ENCODE assay signal across 11 cellular contexts in the genomic region with DNA sequence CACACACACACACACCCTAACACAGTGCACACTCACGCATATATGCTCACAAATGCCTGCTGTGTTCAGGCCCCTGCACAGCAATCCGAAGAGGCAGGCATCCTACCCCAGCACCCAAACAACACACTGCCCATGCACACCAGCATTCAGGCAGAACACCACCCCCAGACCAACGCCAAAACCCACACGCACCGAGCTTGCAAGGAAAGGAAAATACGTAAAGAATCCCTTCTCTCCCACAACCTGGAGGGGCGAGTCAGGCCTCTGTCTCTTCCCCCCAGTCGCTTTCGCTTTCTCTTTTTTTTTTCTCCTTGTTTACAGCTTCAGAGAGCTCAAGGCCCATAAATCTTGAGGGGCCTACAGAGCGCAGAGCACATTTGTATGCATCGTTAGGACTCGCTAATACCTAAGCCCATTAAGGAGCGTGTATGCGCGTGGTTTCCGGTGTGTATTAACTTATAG. TPM values are rescaled to one million over a fixed set of nuclear protein-coding genes. Genes with fewer than 3 reads are reported as not detected.
DNase-seq lines count a peak whose midpoint lies in the region; ATAC-seq, FAIRE-seq and TF ChIP-seq lines count a peak whose summit lies in the region.
"Not testable (repeated sequence)": the region's sequence is repeated elsewhere in the genome, so short reads cannot be mapped to it uniquely, and the experiment has no call there.
"Had no signal": no experiment of that assay in that cellular context is flagged by ENCODE, and none has a peak within 500 bp of the region (broad histone marks: within the 10 kb centered on the region; RNA-seq: fewer than 3 reads in every experiment).

No MANE protein-coding gene starts in this region.

- peak overlapping the region; percentile 71 to 89 for H3K27ac ChIP-seq in kidney (ENCODE audit: low read depth in 2 of 2, low read length in 2 of 2)

- H3K27me3 Mint-ChIP-seq in CD14-positive monocyte (ENCODE audit: low read depth in 3 of 3) (peaks cover 63 to 78% (median 68%) of the 10 kb centered on the region in 3 donors), brain (peaks cover 99% of the 10 kb centered on the region)
- not testable (repeated sequence) for H3K27me3 Mint-ChIP-seq in activated B cell treated with CpG ODN at 0.5 μM for 24 hours, progenitor cell of endocrine pancreas
- H3K27me3 Mint-ChIP-seq in activated T-helper 17 cell treated with anti-CD3 and anti-CD28 coated beads, Interleukin-2, amount 50 U/mL, for 72 hours, result peaks cover 21% of the 10 kb centered on the region

- H3K4me1 ChIP-seq in kidney (ENCODE audit: control insufficient read depth in 1 of 2, insufficient read depth in 1 of 2, low read depth in 1 of 2, low read length in 2 of 2), result not testable (repeated sequence)

- peak overlapping the region; percentile 46 to 55 for H3K4me3 ChIP-seq in kidney (ENCODE audit: low read length in 2 of 2)

- ATAC-seq in activated B cell treated with CpG ODN at 0.5 μM for 24 hours (ENCODE audit: low read depth); activated T-helper 17 cell treated with anti-CD3 and anti-CD28 coated beads, Interleukin-2, amount 50 U/mL, for 72 hours (replicated peaks); stimulated activated naive CD8-positive, alpha-beta T cell treated with anti-CD3 and anti-CD28 coated beads, Interleukin-15, Interleukin-2, amounts not matched to agents 100 U/mL and 50 U/mL, for 24 hours: not testable (repeated sequence)

- H3K36me3 ChIP-seq in kidney (ENCODE audit: control insufficient read depth in 1 of 2, insufficient read depth in 2 of 2, low read length in 2 of 2), result not testable (repeated sequence)

- H3K36me3 Mint-ChIP-seq in CD14-positive monocyte; activated B cell treated with CpG ODN at 0.5 μM for 24 hours (ENCODE audit: low read depth); activated T-helper 17 cell treated with anti-CD3 and anti-CD28 coated beads, Interleukin-2, amount 50 U/mL, for 72 hours (ENCODE audit: low read depth); brain; progenitor cell of endocrine pancreas (ENCODE audit: insufficient read depth): not testable (repeated sequence)

- POLR2A ChIA-PET in HEK293T (lab: Yijun Ruan, JAX), result not testable (repeated sequence)
- POLR2A ChIA-PET in activated B cell treated with CpG ODN at 0.5 μM for 24 hours (lab: Charles Lee), result interaction anchor here (2.3 kb wide), 1 partner anchor 28 kb away, joined by 14 read pairs; a partner anchor contains a TSS

- CTCF ChIA-PET in HEK293T (lab: Yijun Ruan, JAX); activated B cell treated with CpG ODN at 0.5 μM for 24 hours (lab: Charles Lee): not testable (repeated sequence)

- not testable (repeated sequence) for DNase-seq in CD14-positive monocyte (ENCODE audit: low spot score); HEK293T (ENCODE audit: extremely low spot score); kidney; progenitor cell of endocrine pancreas (ENCODE audit: low spot score, unreplicated experiment)
- peak; percentile 23 for DNase-seq in activated B cell treated with CpG ODN at 0.5 μM for 24 hours
- peak; percentile 13 for DNase-seq in stimulated activated naive CD8-positive, alpha-beta T cell treated with anti-CD3 and anti-CD28 coated beads, Interleukin-15, Interleukin-2, amounts not matched to agents 100 U/mL and 50 U/mL, for 24 hours

- H3K4me1 Mint-ChIP-seq in CD14-positive monocyte (peaks cover 19% of the 10 kb centered on the region), activated B cell treated with CpG ODN at 0.5 μM for 24 hours (peaks cover 20% of the 10 kb centered on the region), brain (peaks cover 39% of the 10 kb centered on the region), progenitor cell of endocrine pancreas (ENCODE audit: low read depth) (peaks cover 65% of the 10 kb centered on the region)
- H3K4me1 Mint-ChIP-seq in activated T-helper 17 cell treated with anti-CD3 and anti-CD28 coated beads, Interleukin-2, amount 50 U/mL, for 72 hours, result not testable (repeated sequence)

- H3K9me3 ChIP-seq in kidney (ENCODE audit: control insufficient read depth in 1 of 2, low read length in 2 of 2), result not testable (repeated sequence)

- not testable (repeated sequence) for H3K27ac Mint-ChIP-seq in CD14-positive monocyte
- H3K27ac Mint-ChIP-seq in activated B cell treated with CpG ODN at 0.5 μM for 24 hours, result peak overlapping the region; percentile 91
- H3K27ac Mint-ChIP-seq in activated T-helper 17 cell treated with anti-CD3 and anti-CD28 coated beads, Interleukin-2, amount 50 U/mL, for 72 hours, result peak overlapping the region; percentile 75
- H3K27ac Mint-ChIP-seq in brain, result peak overlapping the region in 4 of 5 experiments; percentile 22 to 96 (median 73)
- H3K27ac Mint-ChIP-seq in progenitor cell of endocrine pancreas, result peak overlapping the region; percentile 96

- TF ChIP-seq CTCF in CD14-positive monocyte (IDR thresholded peaks at IDR 0.05); activated B cell treated with CpG ODN at 0.5 μM for 24 hours (IDR thresholded peaks at IDR 0.05); brain (conservative IDR thresholded peaks at IDR 0.05); kidney (IDR thresholded peaks at IDR 0.05; ENCODE audit: borderline replicate concordance, extremely low read depth, insufficient read depth); progenitor cell of endocrine pancreas (IDR thresholded peaks at IDR 0.05; ENCODE audit: unreplicated experiment): not testable (repeated sequence)

- intact Hi-C loops in CD14-positive monocyte (cut with micrococcal nuclease); activated B cell treated with CpG ODN at 0.5 μM for 24 hours (cut with micrococcal nuclease); kidney (cut with DNase I): not testable (repeated sequence)

- H3K4me3 Mint-ChIP-seq in CD14-positive monocyte (peak overlapping the region; percentile 76 to 97), activated B cell treated with CpG ODN at 0.5 μM for 24 hours (peak overlapping the region; percentile 85), brain (peak overlapping the region; percentile 10 to 85 (median 75)), progenitor cell of endocrine pancreas (ENCODE audit: low read depth) (peak overlapping the region; percentile 78)
- peak overlapping the region; percentile 84 for H3K4me3 Mint-ChIP-seq in activated T-helper 17 cell treated with anti-CD3 and anti-CD28 coated beads, Interleukin-2, amount 50 U/mL, for 72 hours

- H3K9me3 Mint-ChIP-seq in CD14-positive monocyte, result peaks cover 0 to 14% (median 7%) of the 10 kb centered on the region in 7 donors
- H3K9me3 Mint-ChIP-seq in activated B cell treated with CpG ODN at 0.5 μM for 24 hours; activated T-helper 17 cell treated with anti-CD3 and anti-CD28 coated beads, Interleukin-2, amount 50 U/mL, for 72 hours; brain; progenitor cell of endocrine pancreas (ENCODE audit: low read depth): not testable (repeated sequence)

- FAIRE-seq in kidney (lab: Jason Lieb, UNC), result not testable (repeated sequence)

- H3K9ac ChIP-seq in kidney (ENCODE audit: low read length in 2 of 2), result peak overlapping the region in 1 of 2 donors; percentile 12

TF ChIP-seq in HEK293T, 16 proteins besides CTCF, POLR2A, EP300 and RAD21:
- TF ChIP-seq, protein P1, sequence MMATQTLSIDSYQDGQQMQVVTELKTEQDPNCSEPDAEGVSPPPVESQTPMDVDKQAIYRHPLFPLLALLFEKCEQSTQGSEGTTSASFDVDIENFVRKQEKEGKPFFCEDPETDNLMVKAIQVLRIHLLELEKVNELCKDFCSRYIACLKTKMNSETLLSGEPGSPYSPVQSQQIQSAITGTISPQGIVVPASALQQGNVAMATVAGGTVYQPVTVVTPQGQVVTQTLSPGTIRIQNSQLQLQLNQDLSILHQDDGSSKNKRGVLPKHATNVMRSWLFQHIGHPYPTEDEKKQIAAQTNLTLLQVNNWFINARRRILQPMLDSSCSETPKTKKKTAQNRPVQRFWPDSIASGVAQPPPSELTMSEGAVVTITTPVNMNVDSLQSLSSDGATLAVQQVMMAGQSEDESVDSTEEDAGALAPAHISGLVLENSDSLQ (IDR thresholded peaks at IDR 0.05), result peak; percentile 67
TF ChIP-seq in HEK293T: peak in this region for 1; not testable (repeated sequence) for 15.

RNA-seq across cellular contexts. Expression of a gene that starts 27.4 kb away (rescaled TPM):
- polyA plus RNA-seq in CD14-positive monocyte (not detected), brain (ENCODE audit: insufficient read depth, low read depth, low replicate concordance) (not detected), kidney (ENCODE audit: insufficient read depth, low read depth, low replicate concordance) (13.9 TPM)
- total RNA-seq in activated B cell treated with CpG ODN at 0.5 μM for 24 hours (4.3 and 4.8 TPM in 2 replicates), kidney (24.5 TPM), progenitor cell of endocrine pancreas (19.6 and 19.8 TPM in 2 replicates)
- under 1 TPM in 1 of 2 donors, not detected in 1; 0.16 TPM for total RNA-seq in activated T-helper 17 cell treated with anti-CD3 and anti-CD28 coated beads, Interleukin-2, amount 50 U/mL, for 72 hours

RNA-seq across cellular contexts. Expression of a gene that starts 48.2 kb away (rescaled TPM):
- not detected for polyA plus RNA-seq in CD14-positive monocyte
- total RNA-seq in activated B cell treated with CpG ODN at 0.5 μM for 24 hours, result not detected in 2 replicates
- total RNA-seq in activated T-helper 17 cell treated with anti-CD3 and anti-CD28 coated beads, Interleukin-2, amount 50 U/mL, for 72 hours, result not detected
- polyA plus RNA-seq in brain (ENCODE audit: insufficient read depth, low read depth, low replicate concordance), result not detected
- total RNA-seq in kidney, result 4.8 TPM
- 0.24 TPM for polyA plus RNA-seq in kidney (ENCODE audit: insufficient read depth, low read depth, low replicate concordance)
- 2.7 and 4.6 TPM in 2 replicates for total RNA-seq in progenitor cell of endocrine pancreas
- total RNA-seq: right cardiac atrium, SJSA1 had no signal
- polyA plus RNA-seq: aorta had no signal

RNA-seq across cellular contexts. Expression of a gene that starts 52.8 kb away (rescaled TPM):
- polyA plus RNA-seq in CD14-positive monocyte, result not detected
- total RNA-seq in activated B cell treated with CpG ODN at 0.5 μM for 24 hours, result not detected in 2 replicates
- total RNA-seq in activated T-helper 17 cell treated with anti-CD3 and anti-CD28 coated beads, Interleukin-2, amount 50 U/mL, for 72 hours, result not detected
- polyA plus RNA-seq in brain (ENCODE audit: insufficient read depth, low read depth, low replicate concordance), result not detected
- 22.0 TPM for total RNA-seq in kidney
- 11.4 TPM for polyA plus RNA-seq in kidney (ENCODE audit: insufficient read depth, low read depth, low replicate concordance)
- 0.17 and 0.27 TPM in 2 replicates for total RNA-seq in progenitor cell of endocrine pancreas

Comparison
In these comparisons a context has a peak if more than half of its experiments do, and no peak if none do; other contexts are left out.
1. RNA of a gene that starts 52.8 kb away (total RNA-seq): 22.0 TPM in kidney (single experiment); 0.17 to 0.27 TPM in progenitor cell of endocrine pancreas, not detected in activated B cell treated with CpG ODN at 0.5 μM for 24 hours and not detected in activated T-helper 17 cell treated with anti-CD3 and anti-CD28 coated beads, Interleukin-2, amount 50 U/mL, for 72 hours; every median in the first group is over 10 times any median in the second.
2. Peak in every context shown above with its lines, with median percentiles within 50 percentile points of each other: H3K4me3 Mint-ChIP-seq.